In genomic region chr4:68873218-68873502, GRCh38 we compare ENCODE assay signal across 1 cellular context.
TF ChIP-seq lines count a peak whose summit lies in the region.

No MANE protein-coding gene starts in this region.

TF ChIP-seq in GM23338, 12 proteins besides CTCF, POLR2A, EP300 and RAD21 (continued from another document):
- TF ChIP-seq, protein P1, sequence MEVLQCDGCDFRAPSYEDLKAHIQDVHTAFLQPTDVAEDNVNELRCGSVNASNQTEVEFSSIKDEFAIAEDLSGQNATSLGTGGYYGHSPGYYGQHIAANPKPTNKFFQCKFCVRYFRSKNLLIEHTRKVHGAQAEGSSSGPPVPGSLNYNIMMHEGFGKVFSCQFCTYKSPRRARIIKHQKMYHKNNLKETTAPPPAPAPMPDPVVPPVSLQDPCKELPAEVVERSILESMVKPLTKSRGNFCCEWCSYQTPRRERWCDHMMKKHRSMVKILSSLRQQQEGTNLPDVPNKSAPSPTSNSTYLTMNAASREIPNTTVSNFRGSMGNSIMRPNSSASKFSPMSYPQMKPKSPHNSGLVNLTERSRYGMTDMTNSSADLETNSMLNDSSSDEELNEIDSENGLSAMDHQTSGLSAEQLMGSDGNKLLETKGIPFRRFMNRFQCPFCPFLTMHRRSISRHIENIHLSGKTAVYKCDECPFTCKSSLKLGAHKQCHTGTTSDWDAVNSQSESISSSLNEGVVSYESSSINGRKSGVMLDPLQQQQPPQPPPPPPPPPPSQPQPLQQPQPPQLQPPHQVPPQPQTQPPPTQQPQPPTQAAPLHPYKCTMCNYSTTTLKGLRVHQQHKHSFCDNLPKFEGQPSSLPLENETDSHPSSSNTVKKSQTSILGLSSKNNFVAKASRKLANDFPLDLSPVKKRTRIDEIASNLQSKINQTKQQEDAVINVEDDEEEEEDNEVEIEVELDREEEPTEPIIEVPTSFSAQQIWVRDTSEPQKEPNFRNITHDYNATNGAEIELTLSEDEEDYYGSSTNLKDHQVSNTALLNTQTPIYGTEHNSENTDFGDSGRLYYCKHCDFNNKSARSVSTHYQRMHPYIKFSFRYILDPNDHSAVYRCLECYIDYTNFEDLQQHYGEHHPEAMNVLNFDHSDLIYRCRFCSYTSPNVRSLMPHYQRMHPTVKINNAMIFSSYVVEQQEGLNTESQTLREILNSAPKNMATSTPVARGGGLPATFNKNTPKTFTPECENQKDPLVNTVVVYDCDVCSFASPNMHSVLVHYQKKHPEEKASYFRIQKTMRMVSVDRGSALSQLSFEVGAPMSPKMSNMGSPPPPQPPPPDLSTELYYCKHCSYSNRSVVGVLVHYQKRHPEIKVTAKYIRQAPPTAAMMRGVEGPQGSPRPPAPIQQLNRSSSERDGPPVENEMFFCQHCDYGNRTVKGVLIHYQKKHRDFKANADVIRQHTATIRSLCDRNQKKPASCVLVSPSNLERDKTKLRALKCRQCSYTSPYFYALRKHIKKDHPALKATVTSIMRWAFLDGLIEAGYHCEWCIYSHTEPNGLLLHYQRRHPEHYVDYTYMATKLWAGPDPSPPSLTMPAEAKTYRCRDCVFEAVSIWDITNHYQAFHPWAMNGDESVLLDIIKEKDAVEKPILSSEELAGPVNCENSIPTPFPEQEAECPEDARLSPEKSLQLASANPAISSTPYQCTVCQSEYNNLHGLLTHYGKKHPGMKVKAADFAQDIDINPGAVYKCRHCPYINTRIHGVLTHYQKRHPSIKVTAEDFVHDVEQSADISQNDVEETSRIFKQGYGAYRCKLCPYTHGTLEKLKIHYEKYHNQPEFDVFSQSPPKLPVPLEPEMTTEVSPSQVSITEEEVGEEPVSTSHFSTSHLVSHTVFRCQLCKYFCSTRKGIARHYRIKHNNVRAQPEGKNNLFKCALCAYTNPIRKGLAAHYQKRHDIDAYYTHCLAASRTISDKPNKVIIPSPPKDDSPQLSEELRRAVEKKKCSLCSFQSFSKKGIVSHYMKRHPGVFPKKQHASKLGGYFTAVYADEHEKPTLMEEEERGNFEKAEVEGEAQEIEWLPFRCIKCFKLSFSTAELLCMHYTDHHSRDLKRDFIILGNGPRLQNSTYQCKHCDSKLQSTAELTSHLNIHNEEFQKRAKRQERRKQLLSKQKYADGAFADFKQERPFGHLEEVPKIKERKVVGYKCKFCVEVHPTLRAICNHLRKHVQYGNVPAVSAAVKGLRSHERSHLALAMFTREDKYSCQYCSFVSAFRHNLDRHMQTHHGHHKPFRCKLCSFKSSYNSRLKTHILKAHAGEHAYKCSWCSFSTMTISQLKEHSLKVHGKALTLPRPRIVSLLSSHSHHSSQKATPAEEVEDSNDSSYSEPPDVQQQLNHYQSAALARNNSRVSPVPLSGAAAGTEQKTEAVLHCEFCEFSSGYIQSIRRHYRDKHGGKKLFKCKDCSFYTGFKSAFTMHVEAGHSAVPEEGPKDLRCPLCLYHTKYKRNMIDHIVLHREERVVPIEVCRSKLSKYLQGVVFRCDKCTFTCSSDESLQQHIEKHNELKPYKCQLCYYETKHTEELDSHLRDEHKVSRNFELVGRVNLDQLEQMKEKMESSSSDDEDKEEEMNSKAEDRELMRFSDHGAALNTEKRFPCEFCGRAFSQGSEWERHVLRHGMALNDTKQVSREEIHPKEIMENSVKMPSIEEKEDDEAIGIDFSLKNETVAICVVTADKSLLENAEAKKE (CRISPR knock-in tag; IDR thresholded peaks at IDR 0.05), result no peak
- TF ChIP-seq EZH2 (IDR thresholded peaks at IDR 0.05; ENCODE audit: low read depth, unreplicated experiment) (no peak), CREB1 (CRISPR knock-in tag; IDR thresholded peaks at IDR 0.05; ENCODE audit: low read depth) (no peak)
